In genomic region chr9:121318631-121319393, GRCh38 we compare ENCODE assay signal across 18 cellular contexts. TPM values are rescaled to one million over a fixed set of nuclear protein-coding genes. Genes with fewer than 3 reads are reported as not detected.
DNase-seq lines count a peak whose midpoint lies in the region; ATAC-seq and TF ChIP-seq lines count a peak whose summit lies in the region.
"Had no signal": no experiment of that assay in that cellular context is flagged by ENCODE, and none has a peak within 500 bp of the region (broad histone marks: within the 10 kb centered on the region; RNA-seq: fewer than 3 reads in every experiment).

No MANE protein-coding gene starts in this region.

- TF ChIP-seq CTCF in heart right ventricle (IDR thresholded peaks at IDR 0.05) (no peak), type B pancreatic cell (conservative IDR thresholded peaks at IDR 0.05) (no peak)

- H3K36me3 Mint-ChIP-seq in activated naive CD8-positive, alpha-beta T cell treated with anti-CD3 and anti-CD28 coated beads, Interleukin-2, amount 10 ng/mL, durations not matched to agents 7 days and 5 days = peaks cover 7% of the 10 kb centered on the region
- no peaks in the 10 kb centered on the region for H3K36me3 Mint-ChIP-seq in activated naive CD8-positive, alpha-beta T cell treated with anti-CD3 and anti-CD28 coated beads, Interleukin-2, amount 50 U/mL, for 24 hours (ENCODE audit: low read depth)
- peaks cover 22% of the 10 kb centered on the region for H3K36me3 Mint-ChIP-seq in type B pancreatic cell
- H3K36me3 Mint-ChIP-seq in activated CD4-positive, alpha-beta memory T cell treated with anti-CD3 and anti-CD28 coated beads for 36 hours = no peaks in the 10 kb centered on the region

- H3K9me3 Mint-ChIP-seq in activated naive CD8-positive, alpha-beta T cell treated with anti-CD3 and anti-CD28 coated beads, Interleukin-2, amount 10 ng/mL, durations not matched to agents 7 days and 5 days = no peaks in the 10 kb centered on the region
- H3K9me3 Mint-ChIP-seq in activated naive CD8-positive, alpha-beta T cell treated with anti-CD3 and anti-CD28 coated beads, Interleukin-2, amount 50 U/mL, for 24 hours = no peaks in the 10 kb centered on the region
- no peaks in the 10 kb centered on the region for H3K9me3 Mint-ChIP-seq in type B pancreatic cell
- H3K9me3 Mint-ChIP-seq in activated CD4-positive, alpha-beta memory T cell treated with anti-CD3 and anti-CD28 coated beads for 36 hours = no peaks in the 10 kb centered on the region
- H3K9me3 Mint-ChIP-seq: activated T-helper 1 cell treated with anti-CD3 and anti-CD28 coated beads, Interleukin-12 subunit alpha, Interleukin-12 subunit beta, Interleukin-2, Interleukin-4 antibody, amounts not matched to agents 30 ng/mL and 10 ng/mL and 1 ng/mL, durations not matched to agents 14 hours and 24 hours and 36 hours had no signal

- H3K36me3 ChIP-seq in heart right ventricle (peaks cover 0 to 100% (median 93%) of the 10 kb centered on the region in 9 donors), rectal smooth muscle tissue (ENCODE audit: control insufficient read depth, insufficient read depth, low read length) (peaks cover 37% of the 10 kb centered on the region)

- H3K9me3 ChIP-seq in heart right ventricle = no peaks in the 10 kb centered on the region
- H3K9me3 ChIP-seq: pancreas had no signal

- no peaks in the 10 kb centered on the region for H3K27me3 ChIP-seq in heart right ventricle
- no peaks in the 10 kb centered on the region for H3K27me3 ChIP-seq in rectal smooth muscle tissue (ENCODE audit: control insufficient read depth, insufficient read depth, low read length)
- H3K27me3 ChIP-seq: pancreas had no signal

- POLR2A ChIA-PET in activated naive CD8-positive, alpha-beta T cell treated with anti-CD3 and anti-CD28 coated beads, Interleukin-2, amount 10 ng/mL, durations not matched to agents 7 days and 5 days (lab: Charles Lee) = interaction anchor here (1.1 kb wide), 1 partner anchor 75 kb away, joined by 4 read pairs; no protein-coding TSS in a partner anchor
- POLR2A ChIA-PET in activated CD4-positive, alpha-beta memory T cell treated with anti-CD3 and anti-CD28 coated beads for 36 hours (lab: Charles Lee) = no interaction called here

- ATAC-seq in activated naive CD8-positive, alpha-beta T cell treated with anti-CD3 and anti-CD28 coated beads, Interleukin-2, amount 10 ng/mL, durations not matched to agents 7 days and 5 days (ENCODE audit: low read depth) = no peak
- ATAC-seq in activated naive CD8-positive, alpha-beta T cell treated with anti-CD3 and anti-CD28 coated beads, Interleukin-2, amount 50 U/mL, for 24 hours = no peak
- ATAC-seq in heart right ventricle = peak in 4 of 8 donors; percentile 5 to 42 (median 7)
- ATAC-seq in GM21528 (IDR thresholded peaks at IDR 0.05; ENCODE audit: low FRiP score, unreplicated experiment) = no peak
- ATAC-seq in HG03565 (IDR thresholded peaks at IDR 0.05; ENCODE audit: unreplicated experiment) = no peak
- ATAC-seq: pancreas had no signal

- H3K4me3 ChIP-seq in heart right ventricle (no peak overlapping the region), rectal smooth muscle tissue (ENCODE audit: low read length) (no peak overlapping the region)
- H3K4me3 ChIP-seq: pancreas had no signal

- peak overlapping the region; percentile 4 for H3K27ac Mint-ChIP-seq in activated naive CD8-positive, alpha-beta T cell treated with anti-CD3 and anti-CD28 coated beads, Interleukin-2, amount 10 ng/mL, durations not matched to agents 7 days and 5 days
- H3K27ac Mint-ChIP-seq in activated naive CD8-positive, alpha-beta T cell treated with anti-CD3 and anti-CD28 coated beads, Interleukin-2, amount 50 U/mL, for 24 hours = no peak overlapping the region
- no peak overlapping the region for H3K27ac Mint-ChIP-seq in type B pancreatic cell
- no peak overlapping the region for H3K27ac Mint-ChIP-seq in activated CD4-positive, alpha-beta memory T cell treated with anti-CD3 and anti-CD28 coated beads for 36 hours
- H3K27ac Mint-ChIP-seq: activated T-helper 1 cell treated with anti-CD3 and anti-CD28 coated beads, Interleukin-12 subunit alpha, Interleukin-12 subunit beta, Interleukin-2, Interleukin-4 antibody, amounts not matched to agents 30 ng/mL and 10 ng/mL and 1 ng/mL, durations not matched to agents 14 hours and 24 hours and 36 hours had no signal

- H3K27ac ChIP-seq in heart right ventricle (peak overlapping the region in 8 of 10 donors; percentile 16 to 98 (median 83)), rectal smooth muscle tissue (ENCODE audit: low read depth, low read length) (peak overlapping the region; percentile 68)
- H3K27ac ChIP-seq: 22Rv1 had no signal

- CTCF ChIA-PET in activated CD4-positive, alpha-beta memory T cell treated with anti-CD3 and anti-CD28 coated beads for 36 hours (lab: Charles Lee) = interaction anchor here (0.6 to 9.1 kb wide), 28 partner anchors 9 to 694 kb away, joined by 3 to 486 read pairs (median 8); partner anchors contain the start of gene GSN

- H3K27me3 Mint-ChIP-seq in activated naive CD8-positive, alpha-beta T cell treated with anti-CD3 and anti-CD28 coated beads, Interleukin-2, amount 10 ng/mL, durations not matched to agents 7 days and 5 days = no peaks in the 10 kb centered on the region
- H3K27me3 Mint-ChIP-seq in activated naive CD8-positive, alpha-beta T cell treated with anti-CD3 and anti-CD28 coated beads, Interleukin-2, amount 50 U/mL, for 24 hours = no peaks in the 10 kb centered on the region
- H3K27me3 Mint-ChIP-seq in type B pancreatic cell = no peaks in the 10 kb centered on the region
- no peaks in the 10 kb centered on the region for H3K27me3 Mint-ChIP-seq in activated CD4-positive, alpha-beta memory T cell treated with anti-CD3 and anti-CD28 coated beads for 36 hours

- H3K9ac ChIP-seq in rectal smooth muscle tissue (ENCODE audit: low read length) = no peak overlapping the region

- intact Hi-C loops in heart right ventricle (cut with DNase I) = loop anchor here in 9 of 10 donors (1.0 to 10.0 kb wide), 10 partner anchors 37 to 107 kb away; no protein-coding TSS in a partner anchor
- intact Hi-C loops in activated CD4-positive, alpha-beta memory T cell treated with anti-CD3 and anti-CD28 coated beads for 36 hours (cut with micrococcal nuclease) = no loop called here

- no peak for DNase-seq in activated naive CD8-positive, alpha-beta T cell treated with anti-CD3 and anti-CD28 coated beads, Interleukin-2, amount 10 ng/mL, durations not matched to agents 7 days and 5 days
- DNase-seq in activated naive CD8-positive, alpha-beta T cell treated with anti-CD3 and anti-CD28 coated beads, Interleukin-2, amount 50 U/mL, for 24 hours = no peak
- DNase-seq in heart right ventricle (no peak), type B pancreatic cell (ENCODE audit: extremely low spot score, unreplicated experiment) (no peak)
- no peak for DNase-seq in activated CD4-positive, alpha-beta memory T cell treated with anti-CD3 and anti-CD28 coated beads for 36 hours
- DNase-seq: activated CD4-positive, alpha-beta T cell treated with anti-CD3 and anti-CD28 coated beads, Interleukin-2, amount 50 U/mL, for 4 hours; amygdala; DMS79 treated with DMSO at 0.1 percent for 48 hours; NCI-H187; NCI-H524; OCI-M1 had no signal

- H3K4me1 Mint-ChIP-seq in activated naive CD8-positive, alpha-beta T cell treated with anti-CD3 and anti-CD28 coated beads, Interleukin-2, amount 10 ng/mL, durations not matched to agents 7 days and 5 days = peaks cover 25% of the 10 kb centered on the region
- H3K4me1 Mint-ChIP-seq in activated naive CD8-positive, alpha-beta T cell treated with anti-CD3 and anti-CD28 coated beads, Interleukin-2, amount 50 U/mL, for 24 hours = peaks cover 19% of the 10 kb centered on the region
- no peaks in the 10 kb centered on the region for H3K4me1 Mint-ChIP-seq in type B pancreatic cell (ENCODE audit: unreplicated experiment)
- peaks cover 14% of the 10 kb centered on the region for H3K4me1 Mint-ChIP-seq in activated CD4-positive, alpha-beta memory T cell treated with anti-CD3 and anti-CD28 coated beads for 36 hours (ENCODE audit: low read depth)

- no peak overlapping the region for H3K4me3 Mint-ChIP-seq in activated naive CD8-positive, alpha-beta T cell treated with anti-CD3 and anti-CD28 coated beads, Interleukin-2, amount 10 ng/mL, durations not matched to agents 7 days and 5 days
- H3K4me3 Mint-ChIP-seq in activated naive CD8-positive, alpha-beta T cell treated with anti-CD3 and anti-CD28 coated beads, Interleukin-2, amount 50 U/mL, for 24 hours = no peak overlapping the region
- H3K4me3 Mint-ChIP-seq in type B pancreatic cell = peak overlapping the region; percentile 52
- no peak overlapping the region for H3K4me3 Mint-ChIP-seq in activated CD4-positive, alpha-beta memory T cell treated with anti-CD3 and anti-CD28 coated beads for 36 hours
- H3K4me3 Mint-ChIP-seq: activated T-helper 1 cell treated with anti-CD3 and anti-CD28 coated beads, Interleukin-12 subunit alpha, Interleukin-12 subunit beta, Interleukin-2, Interleukin-4 antibody, amounts not matched to agents 30 ng/mL and 10 ng/mL and 1 ng/mL, durations not matched to agents 14 hours and 24 hours and 36 hours had no signal

- H3K4me1 ChIP-seq in heart right ventricle = peaks cover 18 to 94% (median 45%) of the 10 kb centered on the region in 9 donors
- H3K4me1 ChIP-seq in rectal smooth muscle tissue (ENCODE audit: control insufficient read depth, insufficient read depth, low read length) = peaks cover 17% of the 10 kb centered on the region

- WGBS in heart right ventricle, 2 donors = 85 to 86% methylated on average over 19 of the region's 19 CpGs

RNA-seq across cellular contexts. Expression of gene GSN, which starts 50.9 kb away (rescaled TPM):
- 1 to 10 TPM; 8.0 to 9.6 TPM for total RNA-seq in activated naive CD8-positive, alpha-beta T cell treated with anti-CD3 and anti-CD28 coated beads, Interleukin-2, amount 10 ng/mL, durations not matched to agents 7 days and 5 days
- total RNA-seq in heart right ventricle = 100 to 1,000 TPM; 532 to 861 (median 668) TPM
- 100 to 1,000 TPM; 360 to 823 TPM for polyA plus RNA-seq in heart right ventricle
- 80.0 and 159 TPM in 2 replicates for total RNA-seq in type B pancreatic cell (ENCODE audit: low replicate concordance)
- 1 to 10 TPM; 2.6 to 2.9 TPM for total RNA-seq in activated CD4-positive, alpha-beta memory T cell treated with anti-CD3 and anti-CD28 coated beads for 36 hours

RNA-seq across cellular contexts. Expression of gene STOM, which starts 51.2 kb away (rescaled TPM):
- 10 to 100 TPM; 87.4 to 95.4 TPM for total RNA-seq in activated naive CD8-positive, alpha-beta T cell treated with anti-CD3 and anti-CD28 coated beads, Interleukin-2, amount 10 ng/mL, durations not matched to agents 7 days and 5 days
- total RNA-seq in heart right ventricle = 100 to 1,000 TPM; 104 to 389 (median 181) TPM
- polyA plus RNA-seq in heart right ventricle = 100 to 1,000 TPM; 146 to 203 TPM
- total RNA-seq in type B pancreatic cell (ENCODE audit: low replicate concordance) = 30.7 and 35.3 TPM in 2 replicates
- total RNA-seq in activated CD4-positive, alpha-beta memory T cell treated with anti-CD3 and anti-CD28 coated beads for 36 hours = 10 to 100 TPM; 49.8 to 51.9 TPM
- total RNA-seq: HT-29 had no signal
